ENCODE assay signal across 8 cellular contexts in genomic region chr1:154859786-154860153, GRCh38. TPM values are rescaled to one million over a fixed set of nuclear protein-coding genes. Genes with fewer than 3 reads are reported as not detected.
A peak's percentile ranks its signal among the peaks of the same experiment; 100 is the strongest.
DNase-seq lines count a peak whose midpoint lies in the region; ATAC-seq, FAIRE-seq and TF ChIP-seq lines count a peak whose summit lies in the region.

No MANE protein-coding gene starts in this region.

- peaks cover 42% of the 10 kb centered on the region for H3K36me3 ChIP-seq in DOHH2 (ENCODE audit: control insufficient read depth, low read length)

- DNase-seq in activated B cell treated with CpG ODN at 0.5 μM for 24 hours (no peak), NCI-H2029 treated with DMSO at 0.1 percent for 48 hours (lab: John Stamatoyannopoulos, UW) (no peak), H54 (ENCODE audit: insufficient read length, low spot score) (no peak), KBM-7 (no peak), COLO668 (lab: John Stamatoyannopoulos, UW; ENCODE audit: unreplicated experiment) (no peak)

- no peaks in the 10 kb centered on the region for H3K36me3 Mint-ChIP-seq in activated B cell treated with CpG ODN at 0.5 μM for 24 hours (ENCODE audit: low read depth)

- H3K9me2 ChIP-seq in DOHH2 (replicated peaks; ENCODE audit: control insufficient read depth, low read length): no peaks in the 10 kb centered on the region

- intact Hi-C loops in activated B cell treated with CpG ODN at 0.5 μM for 24 hours (cut with micrococcal nuclease): loop anchor here (1.0 to 10.0 kb wide), 2 partner anchors 11 to 75 kb away; partner anchors contain the start of genes KCNN3 and PMVK

- in situ Hi-C loops in KBM-7 (cut with MboI; ENCODE audit: low pct_unique_long_range_greater_than_20kb, low sequenced_read_pairs): no loop called here

- peaks cover 40% of the 10 kb centered on the region for H3F3A ChIP-seq in DOHH2 (ENCODE audit: control insufficient read depth, insufficient read depth)

- H3K4me1 Mint-ChIP-seq in activated B cell treated with CpG ODN at 0.5 μM for 24 hours: peaks cover 55% of the 10 kb centered on the region

- FAIRE-seq in H54 (lab: Jason Lieb, UNC): no peak

- H3K27me3 Mint-ChIP-seq in activated B cell treated with CpG ODN at 0.5 μM for 24 hours: no peaks in the 10 kb centered on the region

- peak overlapping the region; percentile 98 for H3K27ac ChIP-seq in DOHH2 (ENCODE audit: low read depth, low read length)

- no peak for TF ChIP-seq CTCF in DOHH2 (IDR thresholded peaks at IDR 0.05; ENCODE audit: low read depth, low read length, poor library complexity, severe bottlenecking)
- TF ChIP-seq CTCF in activated B cell treated with CpG ODN at 0.5 μM for 24 hours (IDR thresholded peaks at IDR 0.05): no peak

- no peak for TF ChIP-seq POLR2A in H54 (IDR thresholded peaks at IDR 0.05; ENCODE audit: low read depth, low read length)

- peak overlapping the region; percentile 85 for H3K27ac Mint-ChIP-seq in activated B cell treated with CpG ODN at 0.5 μM for 24 hours

- H3K4me3 ChIP-seq in DOHH2 (ENCODE audit: low read length): peak overlapping the region; percentile 86

- peaks cover 85% of the 10 kb centered on the region for H3K4me1 ChIP-seq in DOHH2 (ENCODE audit: control insufficient read depth, low read length)

- CTCF ChIA-PET in activated B cell treated with CpG ODN at 0.5 μM for 24 hours (lab: Charles Lee): interaction anchor here (1.3 to 1.7 kb wide), 5 partner anchors 11 to 300 kb away, joined by 3 to 7 read pairs (median 4); partner anchors contain the start of gene KCNN3

- peak overlapping the region; percentile 86 for H3K4me2 ChIP-seq in DOHH2 (ENCODE audit: low read length)

- H3K9me3 Mint-ChIP-seq in activated B cell treated with CpG ODN at 0.5 μM for 24 hours: no peaks in the 10 kb centered on the region

- POLR2A ChIA-PET in activated B cell treated with CpG ODN at 0.5 μM for 24 hours (lab: Charles Lee): interaction anchor here (1.9 kb wide), 1 partner anchor 10 kb away, joined by 7 read pairs; the partner anchor contains the start of gene KCNN3

- ATAC-seq in GM19324 (IDR thresholded peaks at IDR 0.05; ENCODE audit: low FRiP score, unreplicated experiment): peak; percentile 47
- ATAC-seq in HG02970 (IDR thresholded peaks at IDR 0.05; ENCODE audit: low FRiP score, unreplicated experiment): peak; percentile 34
- ATAC-seq in activated B cell treated with CpG ODN at 0.5 μM for 24 hours (ENCODE audit: low read depth): peak; percentile 51

- H3K79me2 ChIP-seq in DOHH2 (ENCODE audit: control insufficient read depth, low read length): peaks cover 76% of the 10 kb centered on the region

- peaks cover 4% of the 10 kb centered on the region; the same call in 1 of the 2 replicates for H4K20me1 ChIP-seq in DOHH2 (ENCODE audit: control insufficient read depth, insufficient read depth, low read depth, low read length)

- H3K27me3 ChIP-seq in DOHH2 (ENCODE audit: control insufficient read depth, low read length): no peaks in the 10 kb centered on the region

- no peaks in the 10 kb centered on the region for H3K9me3 ChIP-seq in DOHH2 (ENCODE audit: control insufficient read depth, insufficient read depth, low read length)

- H3K4me3 Mint-ChIP-seq in activated B cell treated with CpG ODN at 0.5 μM for 24 hours: peak overlapping the region; percentile 70

RNA-seq across cellular contexts. Expression of gene KCNN3, which starts 10.3 kb away (rescaled TPM):
- 0.44 and 1.1 TPM in 2 replicates for total RNA-seq in activated B cell treated with CpG ODN at 0.5 μM for 24 hours
